18 cellular contexts compared by ENCODE assay signal in the genomic region with DNA sequence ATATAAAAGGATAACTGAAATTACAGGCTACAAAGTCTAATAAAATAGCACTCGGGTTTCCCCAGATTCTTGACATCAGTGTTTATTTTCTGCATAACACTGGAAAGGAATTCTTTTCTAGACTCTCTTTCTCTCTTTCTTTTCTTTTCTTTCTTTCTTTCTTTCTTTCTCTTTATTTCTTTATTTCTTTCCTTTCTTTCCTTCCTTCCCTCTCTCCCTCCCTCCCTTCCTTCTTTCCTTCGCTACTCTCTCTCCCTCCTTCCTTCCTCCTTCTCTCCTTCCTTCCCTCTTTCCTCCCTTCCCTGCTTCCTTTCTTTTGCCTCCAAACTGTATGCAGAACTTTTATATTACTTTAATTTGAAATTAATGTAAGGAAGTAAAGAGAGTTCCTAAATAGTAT.
"Had no signal": no experiment of that assay in that cellular context is flagged by ENCODE, and none has a peak within 500 bp of the region (broad histone marks: within the 10 kb centered on the region; RNA-seq: fewer than 3 reads in every experiment).

No MANE protein-coding gene starts in this region.

- H3K9me3 ChIP-seq: esophagus squamous epithelium, gastroesophageal sphincter, left ventricle myocardium inferior, lower lobe of right lung, sigmoid colon had no signal

- FAIRE-seq: kidney had no signal

- DNase-seq: effector memory CD4-positive, alpha-beta T cell; esophagus squamous epithelium; foreskin fibroblast; left cardiac atrium; left ventricle myocardium inferior; lower lobe of right lung; mesenchymal stem cell; naive thymus-derived CD4-positive, alpha-beta T cell; posterior cingulate gyrus; sigmoid colon; stimulated activated CD4-positive, alpha-beta T cell treated with anti-CD3 and anti-CD28 coated beads, Interleukin-2, amount 100 ng/mL, for 24 hours; stimulated activated CD4-positive, alpha-beta T cell treated with anti-CD3 and anti-CD28 coated beads, Interleukin-4, amount 100 ng/mL, for 4 hours; stimulated activated naive CD4-positive, alpha-beta T cell; trophoblast cell had no signal

- H3K4me3 ChIP-seq: esophagus squamous epithelium, gastroesophageal sphincter, left ventricle myocardium inferior, lower lobe of right lung, sigmoid colon, skin epidermis had no signal

- H3K27ac Mint-ChIP-seq: naive thymus-derived CD4-positive, alpha-beta T cell had no signal

- H3K36me3 Mint-ChIP-seq: naive thymus-derived CD4-positive, alpha-beta T cell had no signal

- H3K27ac ChIP-seq: esophagus squamous epithelium, gastroesophageal sphincter, left ventricle myocardium inferior, lower lobe of right lung, sigmoid colon, skin epidermis had no signal

- H3K4me1 Mint-ChIP-seq: neural crest cell had no signal

- H3K9me3 Mint-ChIP-seq: neural crest cell had no signal

- H3K4me1 ChIP-seq: gastroesophageal sphincter, left ventricle myocardium inferior, sigmoid colon had no signal

- ATAC-seq: gastroesophageal sphincter; left cardiac atrium; naive thymus-derived CD4-positive, alpha-beta T cell had no signal

- H3K4me3 Mint-ChIP-seq: naive thymus-derived CD4-positive, alpha-beta T cell; neural crest cell had no signal

- H3K36me3 ChIP-seq: esophagus squamous epithelium, gastroesophageal sphincter, left ventricle myocardium inferior, lower lobe of right lung, sigmoid colon had no signal
